Comparison of ENCODE assay signal across 20 cellular contexts in the genomic region with DNA sequence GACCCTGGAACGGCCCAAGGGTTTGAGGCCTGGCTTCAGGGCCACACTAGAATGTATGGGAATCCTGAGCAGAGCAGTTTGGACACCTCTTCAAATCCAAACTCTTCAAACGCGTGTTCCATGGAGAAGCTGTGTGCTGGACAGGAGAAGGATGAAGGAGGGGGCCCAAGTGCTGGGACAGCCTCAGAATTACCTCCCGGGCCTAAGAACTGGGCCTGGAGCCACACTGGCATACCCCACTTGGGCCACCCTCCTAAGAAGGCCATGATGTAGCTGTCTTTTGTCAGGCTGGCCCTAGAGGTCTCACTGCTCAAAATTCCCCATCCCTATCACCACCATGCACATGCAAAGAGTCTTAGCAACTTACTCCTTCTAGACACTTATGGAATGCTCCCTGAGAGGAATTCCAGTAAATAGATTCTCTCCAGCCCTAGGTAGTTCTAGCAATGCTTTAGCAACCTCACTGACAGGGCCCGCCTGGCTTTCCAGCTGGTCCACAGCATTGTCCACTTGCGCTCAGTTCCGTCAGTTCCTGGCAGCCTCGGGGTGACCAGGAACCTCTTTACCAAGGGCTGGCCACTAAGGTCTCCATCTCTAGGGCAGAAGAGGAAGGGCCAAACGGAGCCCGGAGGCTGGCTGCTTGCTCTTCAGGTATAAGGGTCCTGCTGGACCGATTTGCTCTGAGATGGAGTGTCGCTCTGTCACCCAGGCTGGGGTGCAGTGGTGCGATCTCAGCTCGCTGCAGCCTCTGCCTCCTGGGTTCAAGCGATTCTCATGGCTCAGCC.
DNase-seq lines count a peak whose midpoint lies in the region; ATAC-seq and TF ChIP-seq lines count a peak whose summit lies in the region.
"Had no signal": no experiment of that assay in that cellular context is flagged by ENCODE, and none has a peak within 500 bp of the region (broad histone marks: within the 10 kb centered on the region; RNA-seq: fewer than 3 reads in every experiment).

No MANE protein-coding gene starts in this region.

- H3K36me3 ChIP-seq in endodermal cell (ENCODE audit: control insufficient read depth, insufficient read depth, low read length) (no peaks in the 10 kb centered on the region), tibial artery (peaks cover 12 to 18% (median 15%) of the 10 kb centered on the region in 3 donors)
- H3K36me3 ChIP-seq: tibial nerve had no signal

- no peak overlapping the region for H3K9ac ChIP-seq in endodermal cell (ENCODE audit: extremely low read depth, low read length, poor library complexity, severe bottlenecking)

- H3K27ac ChIP-seq in endodermal cell (ENCODE audit: low read depth, low read length) (no peak overlapping the region), tibial artery (no peak overlapping the region)
- H3K27ac ChIP-seq: tibial nerve had no signal

- 90 to 94% methylated on average over 11 to 15 of the region's 15 CpGs for WGBS in endodermal cell (ENCODE audit: insufficient coverage in 1 of 2, insufficient read length in 1 of 2), 2 experiments

- H3K27ac Mint-ChIP-seq in endodermal cell = no peak overlapping the region
- H3K27ac Mint-ChIP-seq in natural killer cell = peak overlapping the region; percentile 92 to 98
- H3K27ac Mint-ChIP-seq: activated CD4-positive, alpha-beta T cell treated with anti-CD3 and anti-CD28 coated beads for 36 hours; activated CD8-positive, alpha-beta T cell treated with anti-CD3 and anti-CD28 coated beads, Interleukin-2, amount 10 ng/mL, durations not matched to agents 7 days and 5 days; stimulated activated naive CD8-positive, alpha-beta T cell treated with anti-CD3 and anti-CD28 coated beads, Interleukin-15, Interleukin-2, amounts not matched to agents 100 ng/mL and 50 ng/mL, for 24 hours had no signal

- DNase-seq in cardiac septum (ENCODE audit: low spot score) = peak; percentile 41
- no peak for DNase-seq in Right ventricle myocardium superior
- DNase-seq in endodermal cell = peak; percentile 31
- DNase-seq in natural killer cell = no peak
- peak; percentile 9 to 43 for DNase-seq in tibial artery
- no peak for DNase-seq in NCI-H128 (lab: John Stamatoyannopoulos, UW; ENCODE audit: unreplicated experiment)
- no peak for DNase-seq in NCI-H187 (lab: John Stamatoyannopoulos, UW)
- DNase-seq: activated CD4-positive, alpha-beta T cell treated with anti-CD3 and anti-CD28 coated beads for 36 hours; activated CD8-positive, alpha-beta T cell treated with anti-CD3 and anti-CD28 coated beads, Interleukin-2, amount 10 ng/mL, durations not matched to agents 7 days and 5 days; CD4-positive, alpha-beta memory T cell; dermis blood vessel endothelial cell; DMS 273 treated with DMSO at 0.1 percent for 48 hours; Kasumi-1; NCI-H1694; NCI-H524 treated with DMSO at 0.1 percent for 48 hours; SIG-M5 had no signal

- H3K4me3 ChIP-seq in endodermal cell (ENCODE audit: low read length) = no peak overlapping the region
- H3K4me3 ChIP-seq in tibial artery = no peak overlapping the region
- H3K4me3 ChIP-seq: lung, tibial nerve had no signal

- TF ChIP-seq CTCF in endodermal cell (conservative IDR thresholded peaks at IDR 0.05) (no peak), natural killer cell (IDR thresholded peaks at IDR 0.05) (no peak), tibial artery (IDR thresholded peaks at IDR 0.05) (no peak)

- no peaks in the 10 kb centered on the region for H3K36me3 Mint-ChIP-seq in endodermal cell (ENCODE audit: low read depth)
- peaks cover 8% of the 10 kb centered on the region for H3K36me3 Mint-ChIP-seq in natural killer cell

- H3K4me1 Mint-ChIP-seq in endodermal cell = peaks cover 21% of the 10 kb centered on the region
- peaks cover 85 to 86% of the 10 kb centered on the region in 2 donors for H3K4me1 Mint-ChIP-seq in natural killer cell
- H3K4me1 Mint-ChIP-seq: activated CD4-positive, alpha-beta T cell treated with anti-CD3 and anti-CD28 coated beads for 36 hours had no signal

- intact Hi-C loops in cardiac septum (cut with DNase I) (loop anchor here (5.0 kb wide), 2 partner anchors 33 to 77 kb away; a partner anchor contains a TSS), Right ventricle myocardium superior (cut with DNase I) (no loop called here), natural killer cell (cut with micrococcal nuclease) (loop anchor here (2.0 kb wide), 1 partner anchor 14 kb away; no protein-coding TSS in a partner anchor), tibial artery (cut with DNase I; ENCODE audit: low total_unique reads) (no loop called here)

- no peak for ATAC-seq in Right ventricle myocardium superior (ENCODE audit: poor library complexity)
- ATAC-seq in natural killer cell = no peak
- ATAC-seq in esophagus mucosa = no peak
- ATAC-seq: activated CD4-positive, alpha-beta T cell treated with anti-CD3 and anti-CD28 coated beads for 36 hours; activated CD8-positive, alpha-beta T cell treated with anti-CD3 and anti-CD28 coated beads, Interleukin-2, amount 10 ng/mL, durations not matched to agents 7 days and 5 days had no signal

- H3K27me3 Mint-ChIP-seq in endodermal cell (ENCODE audit: insufficient read depth) = no peaks in the 10 kb centered on the region
- no peaks in the 10 kb centered on the region for H3K27me3 Mint-ChIP-seq in natural killer cell (ENCODE audit: low read depth in 2 of 2)
- H3K27me3 Mint-ChIP-seq: activated CD4-positive, alpha-beta T cell treated with anti-CD3 and anti-CD28 coated beads for 36 hours; CD4-positive, alpha-beta memory T cell; stimulated activated naive CD8-positive, alpha-beta T cell treated with anti-CD3 and anti-CD28 coated beads, Interleukin-15, Interleukin-2, amounts not matched to agents 100 ng/mL and 50 ng/mL, for 24 hours had no signal

- H3K4me1 ChIP-seq in endodermal cell (ENCODE audit: control insufficient read depth, insufficient read depth, low read length) = peaks cover 2% of the 10 kb centered on the region
- peaks cover 0 to 54% (median 36%) of the 10 kb centered on the region in 4 donors for H3K4me1 ChIP-seq in tibial artery

- H3K4me3 Mint-ChIP-seq in endodermal cell = no peak overlapping the region
- H3K4me3 Mint-ChIP-seq in natural killer cell = peak overlapping the region; percentile 37
- H3K4me3 Mint-ChIP-seq: activated CD4-positive, alpha-beta T cell treated with anti-CD3 and anti-CD28 coated beads for 36 hours; activated CD8-positive, alpha-beta T cell treated with anti-CD3 and anti-CD28 coated beads, Interleukin-2, amount 10 ng/mL, durations not matched to agents 7 days and 5 days; CD4-positive, alpha-beta memory T cell; stimulated activated naive CD8-positive, alpha-beta T cell treated with anti-CD3 and anti-CD28 coated beads, Interleukin-15, Interleukin-2, amounts not matched to agents 100 ng/mL and 50 ng/mL, for 24 hours had no signal

- H3K9me3 ChIP-seq in endodermal cell (ENCODE audit: control insufficient read depth, low read length) = no peaks in the 10 kb centered on the region
- no peaks in the 10 kb centered on the region for H3K9me3 ChIP-seq in tibial artery
- H3K9me3 ChIP-seq: tibial nerve had no signal

- no peaks in the 10 kb centered on the region for H3K27me3 ChIP-seq in endodermal cell (ENCODE audit: control insufficient read depth, insufficient read depth, low read length, poor library complexity, severe bottlenecking)
- no peaks in the 10 kb centered on the region for H3K27me3 ChIP-seq in tibial artery
- H3K27me3 ChIP-seq: tibial nerve had no signal

- H3K9me3 Mint-ChIP-seq in endodermal cell (no peaks in the 10 kb centered on the region), natural killer cell (no peaks in the 10 kb centered on the region)
- H3K9me3 Mint-ChIP-seq: CD4-positive, alpha-beta memory T cell; stimulated activated naive CD8-positive, alpha-beta T cell treated with anti-CD3 and anti-CD28 coated beads, Interleukin-15, Interleukin-2, amounts not matched to agents 100 ng/mL and 50 ng/mL, for 24 hours had no signal

Comparison
In these comparisons a context has a peak if more than half of its experiments do, and no peak if none do; other contexts are left out.
1. DNase-seq: peak in cardiac septum (single experiment), endodermal cell (single experiment) and tibial artery (2 of 2); none in Right ventricle myocardium superior (single experiment), natural killer cell (single experiment), NCI-H128 (single experiment) and NCI-H187 (0 of 2).
2. intact Hi-C loops: an anchor here in cardiac septum (5.0 kb wide) and natural killer cell (2.0 kb wide); none called in Right ventricle myocardium superior and tibial artery.